In the genomic region with DNA sequence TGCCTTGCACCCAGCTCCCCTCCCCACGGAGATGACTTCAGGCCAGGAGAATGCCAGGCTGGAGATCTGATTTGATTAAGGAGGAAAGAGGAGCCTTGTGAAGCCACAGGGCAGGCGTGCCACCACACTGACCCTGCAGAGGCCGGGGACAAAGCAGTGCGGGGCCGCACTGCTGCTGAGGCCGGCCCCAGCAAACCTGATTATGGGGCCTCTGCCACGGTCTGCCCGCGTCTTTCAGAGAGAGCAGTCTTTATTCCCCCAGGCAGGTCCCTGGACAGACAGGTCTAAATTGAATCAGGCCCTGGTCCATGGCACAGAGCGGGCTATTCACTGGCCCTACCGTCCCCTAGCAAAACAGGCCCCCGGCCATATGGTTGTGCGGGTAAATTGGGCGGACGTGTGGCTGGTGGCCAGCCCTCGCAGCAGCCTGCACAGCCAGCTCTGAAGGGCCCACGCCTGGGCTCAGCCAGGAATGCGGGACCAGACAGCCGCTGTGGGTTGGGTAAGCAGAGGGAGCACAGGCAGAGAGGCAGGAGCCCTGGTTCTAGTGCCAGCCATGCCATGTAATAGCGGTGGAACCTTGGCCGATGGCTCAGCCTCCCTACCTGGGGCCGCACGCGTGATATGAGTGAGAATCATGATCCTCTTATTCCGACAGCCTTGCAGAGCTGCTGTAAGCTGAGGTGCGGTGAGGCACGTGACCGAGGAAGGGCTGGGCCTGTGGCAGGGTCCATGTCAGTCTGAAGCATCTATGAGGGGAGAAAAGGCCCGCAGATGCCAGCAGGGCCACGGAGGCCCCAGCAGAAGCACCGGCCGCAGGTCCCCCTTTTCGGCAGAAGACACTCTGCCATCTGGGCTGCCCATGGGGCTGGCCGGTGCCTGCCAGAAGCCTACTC, we compare ENCODE assay signal across 27 cellular contexts.
DNase-seq lines count a peak whose midpoint lies in the region; ATAC-seq and TF ChIP-seq lines count a peak whose summit lies in the region.
"Had no signal": no experiment of that assay in that cellular context is flagged by ENCODE, and none has a peak within 500 bp of the region (broad histone marks: within the 10 kb centered on the region; RNA-seq: fewer than 3 reads in every experiment).

No MANE protein-coding gene starts in this region.

- TF ChIP-seq POLR2A in vagina (IDR thresholded peaks at IDR 0.05) (no peak), gastroesophageal sphincter (IDR thresholded peaks at IDR 0.05) (no peak)

- H3K9me3 ChIP-seq in vagina (no peaks in the 10 kb centered on the region), gastroesophageal sphincter (no peaks in the 10 kb centered on the region)
- H3K9me3 ChIP-seq: MG63, psoas muscle had no signal

- H3K27me3 Mint-ChIP-seq in nephron progenitor cell (ENCODE audit: low read depth, poor library complexity), result peaks cover 16% of the 10 kb centered on the region
- H3K27me3 Mint-ChIP-seq: activated CD4-positive, alpha-beta T cell treated with anti-CD3 and anti-CD28 coated beads, Interleukin-2, amount 10 ng/mL, durations not matched to agents 24 days and 14 days; B cell had no signal

- peaks cover 5% of the 10 kb centered on the region for H3K36me3 Mint-ChIP-seq in nephron progenitor cell (ENCODE audit: low read depth)

- DNase-seq in DMS 273 (lab: John Stamatoyannopoulos, UW; ENCODE audit: unreplicated experiment) (peak; percentile 49), DMS 273 treated with DMSO at 0.1 percent for 48 hours (lab: John Stamatoyannopoulos, UW) (no peak), dorsolateral prefrontal cortex (peak in 8 of 10 donors; percentile 38 to 83 (median 68)), nephron progenitor cell (no peak), vagina (ENCODE audit: extremely low spot score in 2 of 2) (peak; percentile 79 to 82), GM03348 (ENCODE audit: low spot score) (no peak), SKM-1 treated with dmso at 0.1 percent for 144 hours (lab: John Stamatoyannopoulos, UW; ENCODE audit: unreplicated experiment) (no peak)
- DNase-seq: activated CD4-positive, alpha-beta T cell treated with anti-CD3 and anti-CD28 coated beads, Interleukin-2, amount 10 ng/mL, durations not matched to agents 24 days and 14 days; activated naive CD4-positive, alpha-beta T cell treated with anti-CD3 and anti-CD28 coated beads, Interleukin-2, amount 50 U/mL, for 16 hours; glutamatergic neuron; MG63; midbrain; NCI-H1436 treated with DMSO at 0.1 percent for 48 hours; NCI-H524; NK-92 treated with Interleukin-12 subunit alpha and Interleukin-12 subunit beta, amount 100 ng/mL, for 24 hours; psoas muscle; spleen; stimulated activated CD4-positive, alpha-beta T cell treated with anti-CD3 and anti-CD28 coated beads, Interleukin-4, amount 100 ng/mL, for 1 hour; stimulated activated naive CD4-positive, alpha-beta T cell had no signal

- H3K4me1 ChIP-seq in vagina, result no peaks in the 10 kb centered on the region
- H3K4me1 ChIP-seq in gastroesophageal sphincter, result no peaks in the 10 kb centered on the region
- H3K4me1 ChIP-seq: psoas muscle had no signal

- 81 to 94% methylated on average over 3 to 6 of the region's 34 CpGs for WGBS in gastroesophageal sphincter (ENCODE audit: low coverage in 1 of 2), 2 donors

- TF ChIP-seq CTCF in dorsolateral prefrontal cortex (IDR thresholded peaks at IDR 0.05 in 54 of 56, conservative IDR thresholded peaks at IDR 0.05 in 2 of 56; ENCODE audit: low read depth in 1 of 56, partially characterized antibody in 56 of 56), result no peak
- no peak for TF ChIP-seq CTCF in nephron progenitor cell (IDR thresholded peaks at IDR 0.05)
- TF ChIP-seq CTCF in vagina (IDR thresholded peaks at IDR 0.05), result no peak
- no peak for TF ChIP-seq CTCF in gastroesophageal sphincter (IDR thresholded peaks at IDR 0.05)

- H3K9me3 Mint-ChIP-seq in nephron progenitor cell, result peaks cover 10% of the 10 kb centered on the region
- H3K9me3 Mint-ChIP-seq: activated CD4-positive, alpha-beta T cell treated with anti-CD3 and anti-CD28 coated beads, Interleukin-2, amount 10 ng/mL, durations not matched to agents 24 days and 14 days; activated T-helper 1 cell treated with anti-CD3 and anti-CD28 coated beads, Interleukin-12 subunit alpha, Interleukin-12 subunit beta, Interleukin-2, Interleukin-4 antibody, amounts not matched to agents 30 ng/mL and 10 ng/mL and 1 ng/mL, durations not matched to agents 14 hours and 24 hours and 36 hours; T-helper 1 cell treated with Interleukin-12 subunit alpha and Interleukin-12 subunit beta and Interleukin-4 antibody, amounts not matched to agents 30 μg/mL and 1 μg/mL, for 36 hours had no signal

- peaks cover 56% of the 10 kb centered on the region for H3K4me1 Mint-ChIP-seq in nephron progenitor cell
- H3K4me1 Mint-ChIP-seq: activated CD4-positive, alpha-beta T cell treated with anti-CD3 and anti-CD28 coated beads, Interleukin-2, amount 10 ng/mL, durations not matched to agents 24 days and 14 days; B cell had no signal

- H3K27me3 ChIP-seq in dorsolateral prefrontal cortex, result no peaks in the 10 kb centered on the region
- no peaks in the 10 kb centered on the region for H3K27me3 ChIP-seq in vagina
- H3K27me3 ChIP-seq in gastroesophageal sphincter, result no peaks in the 10 kb centered on the region
- H3K27me3 ChIP-seq: MG63, spleen had no signal

- peak overlapping the region; percentile 58 for H3K27ac Mint-ChIP-seq in nephron progenitor cell
- H3K27ac Mint-ChIP-seq: activated CD4-positive, alpha-beta T cell treated with anti-CD3 and anti-CD28 coated beads, Interleukin-2, amount 10 ng/mL, durations not matched to agents 24 days and 14 days; activated T-helper 1 cell treated with anti-CD3 and anti-CD28 coated beads, Interleukin-12 subunit alpha, Interleukin-12 subunit beta, Interleukin-2, Interleukin-4 antibody, amounts not matched to agents 30 ng/mL and 10 ng/mL and 1 ng/mL, durations not matched to agents 14 hours and 24 hours and 36 hours; B cell; T-helper 1 cell treated with Interleukin-12 subunit alpha and Interleukin-12 subunit beta and Interleukin-4 antibody, amounts not matched to agents 30 μg/mL and 1 μg/mL, for 36 hours had no signal

- no peak for TF ChIP-seq EP300 in gastroesophageal sphincter (IDR thresholded peaks at IDR 0.05)

- intact Hi-C loops in dorsolateral prefrontal cortex (cut with DNase I) (no loop called here), vagina (cut with DNase I) (no loop called here)

- H3K36me3 ChIP-seq in vagina, result no peaks in the 10 kb centered on the region
- no peaks in the 10 kb centered on the region for H3K36me3 ChIP-seq in gastroesophageal sphincter
- H3K36me3 ChIP-seq: MG63, spleen had no signal

- peak overlapping the region in 35 of 59 donors; percentile 1 to 79 (median 37) for H3K27ac ChIP-seq in dorsolateral prefrontal cortex
- no peak overlapping the region for H3K27ac ChIP-seq in vagina
- H3K27ac ChIP-seq in gastroesophageal sphincter, result no peak overlapping the region
- H3K27ac ChIP-seq: 22Rv1, psoas muscle, spleen had no signal

- ATAC-seq in gastroesophageal sphincter, result no peak
- ATAC-seq: left lobe of liver, Panc1, psoas muscle had no signal

- no peak overlapping the region for H3K4me3 Mint-ChIP-seq in nephron progenitor cell
- H3K4me3 Mint-ChIP-seq: activated CD4-positive, alpha-beta T cell treated with anti-CD3 and anti-CD28 coated beads, Interleukin-2, amount 10 ng/mL, durations not matched to agents 24 days and 14 days; activated T-helper 1 cell treated with anti-CD3 and anti-CD28 coated beads, Interleukin-12 subunit alpha, Interleukin-12 subunit beta, Interleukin-2, Interleukin-4 antibody, amounts not matched to agents 30 ng/mL and 10 ng/mL and 1 ng/mL, durations not matched to agents 14 hours and 24 hours and 36 hours; B cell; nephron; T-helper 1 cell treated with Interleukin-12 subunit alpha and Interleukin-12 subunit beta and Interleukin-4 antibody, amounts not matched to agents 30 μg/mL and 1 μg/mL, for 36 hours had no signal

- H3K4me3 ChIP-seq in dorsolateral prefrontal cortex, result no peak overlapping the region
- H3K4me3 ChIP-seq in vagina, result no peak overlapping the region
- no peak overlapping the region for H3K4me3 ChIP-seq in gastroesophageal sphincter
- H3K4me3 ChIP-seq: MG63, psoas muscle, spleen had no signal

Comparison
In these comparisons a context has a peak if more than half of its experiments do, and no peak if none do; other contexts are left out.
1. DNase-seq: peak in DMS 273 (single experiment), dorsolateral prefrontal cortex (8 of 10) and vagina (2 of 2); none in DMS 273 treated with DMSO at 0.1 percent for 48 hours (single experiment), nephron progenitor cell (single experiment), GM03348 (single experiment) and SKM-1 treated with dmso at 0.1 percent for 144 hours (single experiment).
2. H3K27ac ChIP-seq: peak in dorsolateral prefrontal cortex (35 of 59); none in vagina (single experiment) and gastroesophageal sphincter (0 of 4).